In genomic region chr2:99688699-99689098, GRCh38 we compare ENCODE assay signal across 13 cellular contexts.
"Had no signal": no experiment of that assay in that cellular context is flagged by ENCODE, and none has a peak within 500 bp of the region (broad histone marks: within the 10 kb centered on the region; RNA-seq: fewer than 3 reads in every experiment).

No MANE protein-coding gene starts in this region.

- H3K4me3 Mint-ChIP-seq: effector memory CD8-positive, alpha-beta T cell; immature natural killer cell; natural killer cell treated with Interleukin-12 subunit alpha and Interleukin-12 subunit beta and Interleukin-15 and Interleukin-18, amount 100 ng/mL, for 72 hours had no signal

- H3K4me1 Mint-ChIP-seq: immature natural killer cell had no signal

- DNase-seq: effector memory CD8-positive, alpha-beta T cell; glutamatergic neuron; immature natural killer cell; left ventricle myocardium inferior; lower lobe of right lung; mucosa of descending colon; posterior cingulate gyrus; small intestine; stimulated activated CD4-positive, alpha-beta T cell treated with anti-CD3 and anti-CD28 coated beads, Interleukin-12 subunit alpha, Interleukin-12 subunit beta, amount 100 ng/mL, for 4 hours; stimulated activated naive CD4-positive, alpha-beta T cell treated with Interleukin-2 at 50 U/mL for 16 hours; trophoblast cell had no signal

- H3K9me3 Mint-ChIP-seq: effector memory CD8-positive, alpha-beta T cell; immature natural killer cell; natural killer cell treated with Interleukin-12 subunit alpha and Interleukin-12 subunit beta and Interleukin-15 and Interleukin-18, amount 100 ng/mL, for 72 hours had no signal

- H3K36me3 Mint-ChIP-seq: immature natural killer cell; natural killer cell treated with Interleukin-12 subunit alpha and Interleukin-12 subunit beta and Interleukin-15 and Interleukin-18, amount 100 ng/mL, for 72 hours had no signal

- H3K27ac Mint-ChIP-seq: effector memory CD8-positive, alpha-beta T cell; immature natural killer cell; natural killer cell treated with Interleukin-12 subunit alpha and Interleukin-12 subunit beta and Interleukin-15 and Interleukin-18, amount 100 ng/mL, for 72 hours had no signal

- ATAC-seq: effector memory CD8-positive, alpha-beta T cell; gastroesophageal sphincter; lower lobe of right lung; mucosa of descending colon; natural killer cell treated with Interleukin-12 subunit alpha and Interleukin-12 subunit beta and Interleukin-15 and Interleukin-18, amount 100 ng/mL, for 72 hours had no signal
